ENCODE assay signal across 1 cellular context in genomic region chr22:38700271-38700788, GRCh38.
TF ChIP-seq lines count a peak whose summit lies in the region.

No MANE protein-coding gene starts in this region.

TF ChIP-seq in K562, 482 proteins besides CTCF, POLR2A, EP300 and RAD21:
- TF ChIP-seq MYC (IDR thresholded peaks at IDR 0.05; ENCODE audit: low read depth, low read length) (0 out of 2 replicates have a peak, but pooled peaks have one; percentile 27), MYC (CRISPR knock-in tag; IDR thresholded peaks at IDR 0.05; ENCODE audit: borderline replicate concordance, low read depth) (no peak), SIN3B (IDR thresholded peaks at IDR 0.05; ENCODE audit: low read depth) (0 out of 2 replicates have a peak, but pooled peaks have one; percentile 25), CXXC5 (CRISPR knock-in tag; IDR thresholded peaks at IDR 0.05) (no peak), L3MBTL2 (IDR thresholded peaks at IDR 0.05) (0 out of 2 replicates have a peak, but pooled peaks have one; percentile 28), NR3C1 (CRISPR knock-in tag; IDR thresholded peaks at IDR 0.05) (0 out of 2 replicates have a peak, but pooled peaks have one; percentile 13), AFF4 (CRISPR knock-in tag; IDR thresholded peaks at IDR 0.05) (peak; percentile 57; the same call in 1 of the 2 replicates), ZC3H4 (CRISPR knock-in tag; IDR thresholded peaks at IDR 0.05; ENCODE audit: borderline replicate concordance) (0 out of 2 replicates have a peak, but pooled peaks have one; percentile 32), ILF3 (IDR thresholded peaks at IDR 0.05; ENCODE audit: borderline replicate concordance) (0 out of 2 replicates have a peak, but pooled peaks have one; percentile 9), ZNF707 (CRISPR knock-in tag; conservative IDR thresholded peaks at IDR 0.05) (no peak), ZNF57 (CRISPR knock-in tag; IDR thresholded peaks at IDR 0.05) (no peak), RBBP5 (IDR thresholded peaks at IDR 0.05; ENCODE audit: borderline replicate concordance, insufficient read depth, low read length, poor library complexity, severe bottlenecking) (peak; percentile 5), UBTF (IDR thresholded peaks at IDR 0.05; ENCODE audit: borderline replicate concordance in 1 of 2, low read depth in 2 of 2, low read length in 2 of 2) (peak in 1 of 2 experiments; percentile 56; a peak in 1 of 4 replicates)
- TF ChIP-seq, protein P1, sequence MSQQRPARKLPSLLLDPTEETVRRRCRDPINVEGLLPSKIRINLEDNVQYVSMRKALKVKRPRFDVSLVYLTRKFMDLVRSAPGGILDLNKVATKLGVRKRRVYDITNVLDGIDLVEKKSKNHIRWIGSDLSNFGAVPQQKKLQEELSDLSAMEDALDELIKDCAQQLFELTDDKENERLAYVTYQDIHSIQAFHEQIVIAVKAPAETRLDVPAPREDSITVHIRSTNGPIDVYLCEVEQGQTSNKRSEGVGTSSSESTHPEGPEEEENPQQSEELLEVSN (IDR thresholded peaks at IDR 0.05; ENCODE audit: borderline replicate concordance in 1 of 2, extremely low read depth in 1 of 2, insufficient read depth in 1 of 2, insufficient read length in 1 of 2, low read depth in 1 of 2, low read length in 1 of 2, poor library complexity in 1 of 2, severe bottlenecking in 1 of 2): peak; percentile 46 to 70
